Comparison of ENCODE assay signal across 8 cellular contexts in genomic region chr6:29976588-29977424, GRCh38. TPM values are rescaled to one million over a fixed set of nuclear protein-coding genes. Genes with fewer than 3 reads are reported as not detected.
DNase-seq lines count a peak whose midpoint lies in the region; ATAC-seq lines count a peak whose summit lies in the region.

No MANE protein-coding gene starts in this region.

- H3K36me3 ChIP-seq in HAP-1 (replicated peaks) (no peaks in the 10 kb centered on the region), skeletal muscle satellite cell (ENCODE audit: insufficient read depth, low read length) (no peaks in the 10 kb centered on the region)

- H3K9me3 Mint-ChIP-seq in immature natural killer cell, result peaks cover 0 to 5% (median 0%) of the 10 kb centered on the region in 6 donors

- peak overlapping the region; percentile 86 to 94 (median 87) for H3K4me3 Mint-ChIP-seq in immature natural killer cell

- peaks cover 12 to 20% (median 18%) of the 10 kb centered on the region in 3 donors for H3K27me3 Mint-ChIP-seq in immature natural killer cell (ENCODE audit: low read depth in 3 of 3)

- H3K27me3 ChIP-seq in HAP-1 (ENCODE audit: low read depth) (no peaks in the 10 kb centered on the region), skeletal muscle satellite cell (ENCODE audit: control insufficient read depth, insufficient read depth, low read length) (peaks cover 38% of the 10 kb centered on the region)

- H3K9ac ChIP-seq in skeletal muscle satellite cell (ENCODE audit: low read depth, low read length), result peak overlapping the region; percentile 79

- H3K4me1 ChIP-seq in HAP-1 (peaks cover 3% of the 10 kb centered on the region; the same call in 1 of the 2 replicates), skeletal muscle satellite cell (ENCODE audit: control insufficient read depth, insufficient read depth, low read length) (peaks cover 8% of the 10 kb centered on the region)

- peak overlapping the region in 3 of 6 donors; percentile 27 to 68 (median 42) for H3K27ac Mint-ChIP-seq in immature natural killer cell

- in situ Hi-C loops in HAP-1 (cut with MboI; ENCODE audit: low sequenced_read_pairs), result no loop called here

- H3K9me3 ChIP-seq in HAP-1 (no peaks in the 10 kb centered on the region), skeletal muscle satellite cell (replicated peaks; ENCODE audit: low read length) (no peaks in the 10 kb centered on the region)

- peaks cover 40 to 55% of the 10 kb centered on the region in 2 donors for H3K4me1 Mint-ChIP-seq in immature natural killer cell

- H3K4me3 ChIP-seq in HAP-1 (peak overlapping the region; percentile 27), skeletal muscle satellite cell (ENCODE audit: low read length) (peak overlapping the region; percentile 83)

- peaks cover 5 to 13% (median 12%) of the 10 kb centered on the region in 3 donors for H3K36me3 Mint-ChIP-seq in immature natural killer cell

- no peak for ATAC-seq in GM19467 (IDR thresholded peaks at IDR 0.05; ENCODE audit: unreplicated experiment)

- peak overlapping the region; percentile 100 for H3K4me2 ChIP-seq in skeletal muscle satellite cell (ENCODE audit: low read length)

- peak; percentile 86 for DNase-seq in DMS 273 (lab: John Stamatoyannopoulos, UW; ENCODE audit: unreplicated experiment)
- DNase-seq in HAP-1 (ENCODE audit: low spot score in 2 of 2), result peak; percentile 55 to 78
- peak; percentile 45 for DNase-seq in NCI-H2029 (lab: John Stamatoyannopoulos, UW)
- peak; percentile 5 to 17 (median 13) for DNase-seq in activated CD4-positive, CD25-positive, alpha-beta regulatory T cell (lab: John Stamatoyannopoulos, UW)
- DNase-seq in central memory CD4-positive, alpha-beta T cell, result peak; percentile 40
- peak; percentile 37 to 47 (median 41) for DNase-seq in immature natural killer cell

RNA-seq across cellular contexts. Expression of gene HLA-A, which starts 34.5 kb away (rescaled TPM):
- polyA plus RNA-seq in immature natural killer cell, result 1,000 to 10,000 TPM; 2,780 to 4,438 (median 4,182) TPM
- 107 and 183 TPM in 2 replicates for total RNA-seq in skeletal muscle satellite cell (2012; rRNA removed)

Comparison
In these comparisons a context has a peak if more than half of its experiments do, and no peak if none do; other contexts are left out.
1. DNase-seq: peak in every context shown above with its lines; median percentile 86 in DMS 273; 66 in HAP-1; 45 in NCI-H2029; 41 in immature natural killer cell; 40 in central memory CD4-positive, alpha-beta T cell; 13 in activated CD4-positive, CD25-positive, alpha-beta regulatory T cell.